ENCODE assay signal across 16 cellular contexts in the genomic region with DNA sequence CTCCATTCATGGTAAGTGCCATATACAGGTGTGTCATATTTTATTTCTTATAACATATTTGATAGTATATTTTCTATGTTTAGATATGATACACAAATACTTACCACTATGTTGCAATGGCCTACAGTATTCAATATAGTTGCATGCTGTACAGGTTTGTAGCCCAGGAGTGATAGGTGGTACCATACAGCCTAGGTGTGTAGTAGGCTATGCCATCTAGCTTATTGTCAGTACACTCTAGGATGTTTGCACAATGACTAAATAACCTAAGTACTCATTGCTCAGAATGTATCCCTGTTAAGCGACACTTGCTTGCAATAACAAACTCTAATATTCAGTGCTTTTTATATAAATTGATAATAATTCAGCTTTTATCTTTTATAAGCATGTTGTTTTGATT.
DNase-seq lines count a peak whose midpoint lies in the region; ATAC-seq and TF ChIP-seq lines count a peak whose summit lies in the region.
"Had no signal": no experiment of that assay in that cellular context is flagged by ENCODE, and none has a peak within 500 bp of the region (broad histone marks: within the 10 kb centered on the region; RNA-seq: fewer than 3 reads in every experiment).

No MANE protein-coding gene starts in this region.

- BruUV-seq in PC-3 (replicated peaks; lab: Mats Ljungman, UMichigan): no TSS peak

- H3K27me3 ChIP-seq in PC-3 (ENCODE audit: low read length) (no peaks in the 10 kb centered on the region), neuronal stem cell (ENCODE audit: control insufficient read depth in 3 of 3, insufficient read depth in 3 of 3, low read depth in 1 of 3, low read length in 3 of 3) (no peaks in the 10 kb centered on the region)

- no peak for TF ChIP-seq CTCF in PC-3 (conservative IDR thresholded peaks at IDR 0.05; ENCODE audit: low read depth, low read length)
- TF ChIP-seq CTCF in GM10266 (IDR thresholded peaks at IDR 0.05; ENCODE audit: control insufficient read depth, insufficient read depth, low read depth, missing control alignments): no peak

- peaks cover 19% of the 10 kb centered on the region for H3F3A ChIP-seq in PC-3 (ENCODE audit: low read length, unreplicated experiment)

- H3K18ac ChIP-seq in neuronal stem cell (ENCODE audit: low read length): no peak overlapping the region

- no peak overlapping the region for H3K4ac ChIP-seq in neuronal stem cell (ENCODE audit: low read length)

- H2BK12ac ChIP-seq in neuronal stem cell (ENCODE audit: low read length): no peak overlapping the region

- H2BK5ac ChIP-seq in neuronal stem cell (ENCODE audit: low read length): no peak overlapping the region

- intact Hi-C loops in PC-3 (cut with micrococcal nuclease): loop anchor here (1.0 to 5.0 kb wide), 2 partner anchors 139 to 260 kb away; no protein-coding TSS in a partner anchor

- no peak overlapping the region for H3K14ac ChIP-seq in neuronal stem cell (ENCODE audit: low read length)

- H4K91ac ChIP-seq in neuronal stem cell (ENCODE audit: low read depth, low read length, poor library complexity): no peak overlapping the region

- no peak overlapping the region for H4K8ac ChIP-seq in neuronal stem cell (ENCODE audit: low read depth, low read length)

- H3K79me2 ChIP-seq in PC-3 (ENCODE audit: low read length): no peaks in the 10 kb centered on the region

- DNase-seq in NCI-H510A treated with DMSO at 0.1 percent for 48 hours (lab: John Stamatoyannopoulos, UW) (peak; percentile 33), NCI-H510A (lab: John Stamatoyannopoulos, UW) (no peak), PC-3 (peak; percentile 82), kidney tubule cell (ENCODE audit: low spot score) (peak; percentile 33), GM10266 (ENCODE audit: extremely low spot score) (no peak), HPDE6-E6E7 (ENCODE audit: extremely low spot score) (no peak), neuronal stem cell (ENCODE audit: low spot score) (no peak)
- DNase-seq: Caco-2; CD4-positive, alpha-beta T cell; GDM1; H9; KBM-7 had no signal

- H3K27ac ChIP-seq in PC-3 (ENCODE audit: low read length) (peak overlapping the region; percentile 87), neuronal stem cell (replicated peaks; ENCODE audit: low read length) (no peak overlapping the region)
- H3K27ac ChIP-seq: C4-2B had no signal

- H3K23ac ChIP-seq in neuronal stem cell (ENCODE audit: low read depth, low read length, poor library complexity): no peak overlapping the region

- no peak overlapping the region for H2BK15ac ChIP-seq in neuronal stem cell (ENCODE audit: low read length)

- no peak overlapping the region for H2AK5ac ChIP-seq in neuronal stem cell (ENCODE audit: low read depth, low read length)

- H3K79me1 ChIP-seq in neuronal stem cell (ENCODE audit: low read depth, low read length): no peaks in the 10 kb centered on the region

- CTCF ChIA-PET in PC-3 (lab: Charles Lee): interaction anchor here (0.7 kb wide), 1 partner anchor 449 kb away, joined by 4 read pairs; no protein-coding TSS in a partner anchor

- peak overlapping the region; percentile 80 for H3K4me2 ChIP-seq in PC-3 (ENCODE audit: low read length)
- no peak overlapping the region for H3K4me2 ChIP-seq in neuronal stem cell (ENCODE audit: insufficient read depth, low read length, poor library complexity, severe bottlenecking)

- H3K36me3 ChIP-seq in PC-3 (ENCODE audit: low read depth, low read length) (no peaks in the 10 kb centered on the region), neuronal stem cell (replicated peaks in 1 of 2; ENCODE audit: control insufficient read depth in 2 of 2, insufficient read depth in 2 of 2, low read length in 2 of 2) (no peaks in the 10 kb centered on the region)

- no peaks in the 10 kb centered on the region for H3K9me2 ChIP-seq in PC-3 (replicated peaks; ENCODE audit: low read length)

- H3K9ac ChIP-seq in PC-3 (ENCODE audit: low read length) (peak overlapping the region; percentile 10; the same call in 1 of the 2 replicates), neuronal stem cell (ENCODE audit: low read depth, low read length, poor library complexity) (no peak overlapping the region)

- H4K20me1 ChIP-seq in PC-3 (ENCODE audit: low read length): no peaks in the 10 kb centered on the region

- H2BK120ac ChIP-seq in neuronal stem cell (ENCODE audit: low read depth, low read length): no peak overlapping the region

- ATAC-seq in PC-3 (peak; percentile 83), GM18873 (IDR thresholded peaks at IDR 0.05; ENCODE audit: low FRiP score, unreplicated experiment) (no peak)
- ATAC-seq: GM12878, HepG2 had no signal

- H3K9me3 ChIP-seq in PC-3 (ENCODE audit: low read length): no peaks in the 10 kb centered on the region
- no peaks in the 10 kb centered on the region for H3K9me3 ChIP-seq in neuronal stem cell (replicated peaks in 1 of 2; ENCODE audit: control insufficient read depth in 2 of 2, insufficient read depth in 1 of 2, low read depth in 1 of 2, low read length in 2 of 2)
- H3K9me3 ChIP-seq: Caco-2 had no signal

- no CpG with 5 or more reads among the region's 1 CpG for WGBS in neuronal stem cell (ENCODE audit: extremely low coverage in 2 of 2, insufficient read length in 2 of 2, insufficient replicate concordance in 1 of 2), 2 donors

- H3K4me3 ChIP-seq in PC-3 (ENCODE audit: low read length) (0 out of 2 replicates have a peak overlapping the region, but pooled peaks have one; percentile 15), neuronal stem cell (ENCODE audit: low read length in 2 of 2) (no peak overlapping the region)
- H3K4me3 ChIP-seq: GM12878 had no signal

- H3K4me1 ChIP-seq in PC-3 (ENCODE audit: insufficient read depth, low read length) (peaks cover 67% of the 10 kb centered on the region), neuronal stem cell (ENCODE audit: control insufficient read depth in 2 of 2, insufficient read depth in 1 of 2, low read depth in 1 of 2, low read length in 2 of 2) (no peaks in the 10 kb centered on the region)
- H3K4me1 ChIP-seq: Caco-2 had no signal

- H2AFZ ChIP-seq in PC-3 (ENCODE audit: low read length): no peak overlapping the region
- no peak overlapping the region for H2AFZ ChIP-seq in neuronal stem cell (ENCODE audit: low read length)

- POLR2A ChIA-PET in PC-3 (lab: Charles Lee; ENCODE audit: unreplicated experiment): interaction anchor here (0.5 kb wide), 1 partner anchor 141 kb away, joined by 4 read pairs; no protein-coding TSS in a partner anchor

Comparison
In these comparisons a context has a peak if more than half of its experiments do, and no peak if none do; other contexts are left out.
1. DNase-seq: peak in NCI-H510A treated with DMSO at 0.1 percent for 48 hours (single experiment), PC-3 (single experiment) and kidney tubule cell (single experiment); none in NCI-H510A (single experiment), GM10266 (single experiment), HPDE6-E6E7 (single experiment) and neuronal stem cell (single experiment).